ENCODE assay signal across 13 cellular contexts in genomic region chr17:80862341-80862969, GRCh38.
DNase-seq lines count a peak whose midpoint lies in the region; ATAC-seq and TF ChIP-seq lines count a peak whose summit lies in the region.
"Had no signal": no experiment of that assay in that cellular context is flagged by ENCODE, and none has a peak within 500 bp of the region (broad histone marks: within the 10 kb centered on the region; RNA-seq: fewer than 3 reads in every experiment).

No MANE protein-coding gene starts in this region.

- peaks cover 70% of the 10 kb centered on the region for H3K4me1 Mint-ChIP-seq in activated CD4-positive, alpha-beta T cell treated with anti-CD3 and anti-CD28 coated beads, Interleukin-2, amount 10 ng/mL, durations not matched to agents 24 days and 14 days
- H3K4me1 Mint-ChIP-seq in activated naive CD8-positive, alpha-beta T cell treated with anti-CD3 and anti-CD28 coated beads for 36 hours: peaks cover 62% of the 10 kb centered on the region

- H3K27ac Mint-ChIP-seq in activated CD4-positive, alpha-beta T cell treated with anti-CD3 and anti-CD28 coated beads, Interleukin-2, amount 10 ng/mL, durations not matched to agents 24 days and 14 days: peak overlapping the region; percentile 91
- H3K27ac Mint-ChIP-seq in activated naive CD8-positive, alpha-beta T cell treated with anti-CD3 and anti-CD28 coated beads for 36 hours: peak overlapping the region; percentile 88
- H3K27ac Mint-ChIP-seq: HFFc6 had no signal

- peak overlapping the region; percentile 77 for H3K27ac ChIP-seq in KOPT-K1 (ENCODE audit: low read depth, low read length, poor library complexity, severe bottlenecking)
- H3K27ac ChIP-seq: PC-9, tibial nerve had no signal

- ATAC-seq in HG02642 (IDR thresholded peaks at IDR 0.05; ENCODE audit: poor library complexity, unreplicated experiment) (no peak), HG03469 (IDR thresholded peaks at IDR 0.05; ENCODE audit: unreplicated experiment) (no peak)
- ATAC-seq: left lobe of liver had no signal

- peaks cover 8% of the 10 kb centered on the region for H3K9me3 Mint-ChIP-seq in activated CD4-positive, alpha-beta T cell treated with anti-CD3 and anti-CD28 coated beads, Interleukin-2, amount 10 ng/mL, durations not matched to agents 24 days and 14 days
- H3K9me3 Mint-ChIP-seq in activated naive CD8-positive, alpha-beta T cell treated with anti-CD3 and anti-CD28 coated beads for 36 hours: peaks cover 17% of the 10 kb centered on the region
- H3K9me3 Mint-ChIP-seq: HFFc6, nephron had no signal

- no peak for DNase-seq in activated CD4-positive, alpha-beta T cell treated with anti-CD3 and anti-CD28 coated beads, Interleukin-2, amount 10 ng/mL, durations not matched to agents 24 days and 14 days
- no peak for DNase-seq in activated CD4-positive, alpha-beta T cell treated with anti-CD3 and anti-CD28 coated beads, Interleukin-2, amount 50 U/mL, for 48 hours
- no peak for DNase-seq in activated naive CD8-positive, alpha-beta T cell treated with anti-CD3 and anti-CD28 coated beads for 36 hours
- DNase-seq in posterior vena cava (ENCODE audit: low spot score): peak; percentile 35
- DNase-seq in erythroblast (lab: John Stamatoyannopoulos, UW): no peak
- DNase-seq: HFFc6, PC-9 had no signal

- H3K36me3 Mint-ChIP-seq in activated CD4-positive, alpha-beta T cell treated with anti-CD3 and anti-CD28 coated beads, Interleukin-2, amount 10 ng/mL, durations not matched to agents 24 days and 14 days (ENCODE audit: low read depth): peaks cover 74% of the 10 kb centered on the region
- peaks cover 65% of the 10 kb centered on the region for H3K36me3 Mint-ChIP-seq in activated naive CD8-positive, alpha-beta T cell treated with anti-CD3 and anti-CD28 coated beads for 36 hours

- TF ChIP-seq POLR2A in erythroblast (IDR thresholded peaks at IDR 0.05; ENCODE audit: low read length): no peak

- intact Hi-C loops in activated CD4-positive, alpha-beta T cell treated with anti-CD3 and anti-CD28 coated beads, Interleukin-2, amount 10 ng/mL, durations not matched to agents 24 days and 14 days (cut with micrococcal nuclease): no loop called here
- intact Hi-C loops in posterior vena cava (cut with DNase I): loop anchor here in 1 of 2 donors (5.0 kb wide), 1 partner anchor 100 kb away; no protein-coding TSS in a partner anchor

- no peak overlapping the region for H3K4me3 Mint-ChIP-seq in activated CD4-positive, alpha-beta T cell treated with anti-CD3 and anti-CD28 coated beads, Interleukin-2, amount 10 ng/mL, durations not matched to agents 24 days and 14 days
- H3K4me3 Mint-ChIP-seq in activated naive CD8-positive, alpha-beta T cell treated with anti-CD3 and anti-CD28 coated beads for 36 hours: no peak overlapping the region
- H3K4me3 Mint-ChIP-seq: HFFc6, nephron had no signal

- H3K27me3 Mint-ChIP-seq in activated CD4-positive, alpha-beta T cell treated with anti-CD3 and anti-CD28 coated beads, Interleukin-2, amount 10 ng/mL, durations not matched to agents 24 days and 14 days: no peaks in the 10 kb centered on the region
- no peaks in the 10 kb centered on the region for H3K27me3 Mint-ChIP-seq in activated naive CD8-positive, alpha-beta T cell treated with anti-CD3 and anti-CD28 coated beads for 36 hours

- no peaks in the 10 kb centered on the region for H3K9me3 ChIP-seq in KOPT-K1 (ENCODE audit: insufficient read depth, low read length, poor library complexity, severe bottlenecking)
- H3K9me3 ChIP-seq: tibial nerve had no signal

- peaks cover 62% of the 10 kb centered on the region for H3K36me3 ChIP-seq in KOPT-K1 (ENCODE audit: insufficient read depth, low read length)
